1 cellular context compared by ENCODE assay signal in genomic region chr6:106495014-106495413, GRCh38.
TF ChIP-seq lines count a peak whose summit lies in the region.

No MANE protein-coding gene starts in this region.

TF ChIP-seq in H1, 55 proteins besides CTCF, POLR2A, EP300 and RAD21:
- TF ChIP-seq EGR1 (IDR thresholded peaks at IDR 0.05; ENCODE audit: borderline replicate concordance, low read depth, low read length) = no peak
- TF ChIP-seq CTBP2 (IDR thresholded peaks at IDR 0.05; ENCODE audit: borderline replicate concordance, insufficient read depth, insufficient read length, low read length) = no peak
- TF ChIP-seq CBX5 (IDR thresholded peaks at IDR 0.05; ENCODE audit: low read depth, low read length) = no peak
TF ChIP-seq in H1: peak in this region for 0.
